Comparison of ENCODE assay signal across 33 cellular contexts in genomic region chr2:10772201-10772867, GRCh38. TPM values are rescaled to one million over a fixed set of nuclear protein-coding genes. Genes with fewer than 3 reads are reported as not detected.
"Had no signal": no experiment of that assay in that cellular context is flagged by ENCODE, and none has a peak within 500 bp of the region (broad histone marks: within the 10 kb centered on the region; RNA-seq: fewer than 3 reads in every experiment).

No MANE protein-coding gene starts in this region.

- H3K27ac ChIP-seq: ascending aorta, cardiac muscle cell, Peyer's patch, SJSA1, VCaP had no signal

- H3K36me3 ChIP-seq: ascending aorta, cardiac muscle cell, Peyer's patch, SJSA1 had no signal

- ATAC-seq: activated CD8-positive, alpha-beta memory T cell treated with anti-CD3 and anti-CD28 coated beads, Interleukin-2, amount 10 ng/mL, durations not matched to agents 7 days and 5 days; PC-3 had no signal

- H3K4me3 ChIP-seq: ascending aorta, cardiac muscle cell, Peyer's patch, SJSA1 had no signal

- H3K9me3 ChIP-seq: ascending aorta, Peyer's patch, SJSA1 had no signal

- DNase-seq: activated B cell treated with CpG ODN at 0.5 μM for 24 hours; activated CD4-positive, alpha-beta memory T cell treated with anti-CD3 and anti-CD28 coated beads, Interleukin-2, amount 10 ng/mL, durations not matched to agents 7 days and 5 days; activated CD4-positive, alpha-beta T cell treated with anti-CD3 and anti-CD28 coated beads for 4 hours; activated CD4-positive, CD25-positive, alpha-beta regulatory T cell treated with anti-CD3 and anti-CD28 coated beads, Interleukin-2, amount 50 U/mL, for 72 hours; activated CD8-positive, alpha-beta memory T cell treated with anti-CD3 and anti-CD28 coated beads for 24 hours; activated CD8-positive, alpha-beta memory T cell treated with anti-CD3 and anti-CD28 coated beads, Interleukin-2, amount 10 ng/mL, durations not matched to agents 7 days and 5 days; activated CD8-positive, alpha-beta memory T cell treated with anti-CD3 and anti-CD28 coated beads, Interleukin-2, amount 50 U/mL, for 48 hours; activated gamma-delta T cell; activated naive CD4-positive, alpha-beta T cell treated with Interleukin-2 at 50 U/mL for 16 hours; activated naive CD8-positive, alpha-beta T cell treated with anti-CD3 and anti-CD28 coated beads, Interleukin-2, amount 10 ng/mL, durations not matched to agents 7 days and 5 days; activated T-cell treated with anti-CD3 and anti-CD28 coated beads, Interleukin-2, amount 50 U/mL, for 48 hours; KG1; MM.1S; MV-4-11; NCI-H1092; NCI-H1436 treated with DMSO at 0.1 percent for 48 hours; NCI-H1694 treated with DMSO at 0.1 percent for 48 hours; NCI-H2029; NCI-H345; NCI-H524 treated with DMSO at 0.1 percent for 48 hours; PC-3; RPMI8226; SHP77 treated with DMSO at 0.1 percent for 48 hours; SW 1271; T-helper 1 cell; T-helper 2 cell; T-helper 9 cell had no signal

- H3K4me1 ChIP-seq: ascending aorta, Peyer's patch, SJSA1 had no signal

- H3K27me3 ChIP-seq: ascending aorta, cardiac muscle cell, Peyer's patch, SJSA1 had no signal

RNA-seq across cellular contexts. Expression of gene ATP6V1C2, which starts 50.9 kb away (rescaled TPM):
- total RNA-seq: activated CD4-positive, alpha-beta memory T cell treated with anti-CD3 and anti-CD28 coated beads, Interleukin-2, amount 10 ng/mL, durations not matched to agents 7 days and 5 days; activated CD8-positive, alpha-beta memory T cell treated with anti-CD3 and anti-CD28 coated beads, Interleukin-2, amount 10 ng/mL, durations not matched to agents 7 days and 5 days; activated naive CD8-positive, alpha-beta T cell treated with anti-CD3 and anti-CD28 coated beads, Interleukin-2, amount 10 ng/mL, durations not matched to agents 7 days and 5 days; LHCN-M2 had no signal
